Comparison of ENCODE assay signal across 1 cellular context in the genomic region with DNA sequence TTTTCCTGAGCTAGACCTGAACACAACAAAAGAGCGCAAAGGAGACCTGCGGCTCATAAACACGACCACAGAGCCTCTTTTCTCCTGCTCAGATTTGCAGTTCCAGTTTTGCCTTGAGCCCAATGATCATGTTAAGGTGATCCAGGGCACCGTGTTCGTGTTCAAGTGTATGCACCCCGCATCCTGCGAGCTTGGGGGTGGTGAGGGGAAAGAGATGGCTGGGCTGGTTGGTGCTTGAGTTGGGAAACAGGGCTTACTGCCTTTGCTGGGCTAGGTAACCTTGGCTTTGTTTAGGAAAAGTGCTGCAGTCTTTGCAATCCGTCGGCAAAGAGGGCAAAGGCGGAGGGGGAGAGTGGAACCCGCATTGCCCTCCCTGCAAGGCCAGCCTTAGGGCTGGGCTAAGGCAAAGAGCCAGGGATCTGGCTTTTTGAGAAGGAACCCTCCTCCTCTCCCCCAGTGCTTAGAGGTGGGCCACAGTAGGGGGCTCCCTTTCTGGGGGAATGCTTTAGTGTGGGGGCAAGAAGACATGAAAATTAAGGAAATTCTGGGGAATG.
TF ChIP-seq lines count a peak whose summit lies in the region.

No MANE protein-coding gene starts in this region.

TF ChIP-seq in HEK293, 187 proteins besides CTCF, POLR2A, EP300 and RAD21 (continued from another document):
- TF ChIP-seq, protein P1, sequence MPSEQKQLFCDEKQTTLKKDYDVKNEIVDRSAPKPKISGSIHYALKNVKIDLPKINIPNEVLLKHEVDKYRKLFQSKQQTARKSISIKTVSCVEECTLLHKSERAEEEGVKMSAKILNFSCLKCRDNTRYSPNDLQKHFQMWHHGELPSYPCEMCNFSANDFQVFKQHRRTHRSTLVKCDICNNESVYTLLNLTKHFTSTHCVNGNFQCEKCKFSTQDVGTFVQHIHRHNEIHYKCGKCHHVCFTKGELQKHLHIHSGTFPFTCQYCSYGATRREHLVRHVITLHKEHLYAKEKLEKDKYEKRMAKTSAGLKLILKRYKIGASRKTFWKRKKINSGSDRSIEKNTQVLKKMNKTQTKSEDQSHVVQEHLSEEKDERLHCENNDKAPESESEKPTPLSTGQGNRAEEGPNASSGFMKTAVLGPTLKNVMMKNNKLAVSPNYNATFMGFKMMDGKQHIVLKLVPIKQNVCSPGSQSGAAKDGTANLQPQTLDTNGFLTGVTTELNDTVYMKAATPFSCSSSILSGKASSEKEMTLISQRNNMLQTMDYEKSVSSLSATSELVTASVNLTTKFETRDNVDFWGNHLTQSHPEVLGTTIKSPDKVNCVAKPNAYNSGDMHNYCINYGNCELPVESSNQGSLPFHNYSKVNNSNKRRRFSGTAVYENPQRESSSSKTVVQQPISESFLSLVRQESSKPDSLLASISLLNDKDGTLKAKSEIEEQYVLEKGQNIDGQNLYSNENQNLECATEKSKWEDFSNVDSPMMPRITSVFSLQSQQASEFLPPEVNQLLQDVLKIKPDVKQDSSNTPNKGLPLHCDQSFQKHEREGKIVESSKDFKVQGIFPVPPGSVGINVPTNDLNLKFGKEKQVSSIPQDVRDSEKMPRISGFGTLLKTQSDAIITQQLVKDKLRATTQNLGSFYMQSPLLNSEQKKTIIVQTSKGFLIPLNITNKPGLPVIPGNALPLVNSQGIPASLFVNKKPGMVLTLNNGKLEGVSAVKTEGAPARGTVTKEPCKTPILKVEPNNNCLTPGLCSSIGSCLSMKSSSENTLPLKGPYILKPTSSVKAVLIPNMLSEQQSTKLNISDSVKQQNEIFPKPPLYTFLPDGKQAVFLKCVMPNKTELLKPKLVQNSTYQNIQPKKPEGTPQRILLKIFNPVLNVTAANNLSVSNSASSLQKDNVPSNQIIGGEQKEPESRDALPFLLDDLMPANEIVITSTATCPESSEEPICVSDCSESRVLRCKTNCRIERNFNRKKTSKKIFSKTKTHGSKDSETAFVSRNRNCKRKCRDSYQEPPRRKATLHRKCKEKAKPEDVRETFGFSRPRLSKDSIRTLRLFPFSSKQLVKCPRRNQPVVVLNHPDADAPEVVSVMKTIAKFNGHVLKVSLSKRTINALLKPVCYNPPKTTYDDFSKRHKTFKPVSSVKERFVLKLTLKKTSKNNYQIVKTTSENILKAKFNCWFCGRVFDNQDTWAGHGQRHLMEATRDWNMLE (tag by site-specific recombination; conservative IDR thresholded peaks at IDR 0.05; ENCODE audit: low read depth) = no peak
- TF ChIP-seq ZNF133 (tag by site-specific recombination; IDR thresholded peaks at IDR 0.05) = no peak
- no peak for TF ChIP-seq TCF7L2 (IDR thresholded peaks at IDR 0.05; ENCODE audit: borderline replicate concordance, low read depth, low read length)
- TF ChIP-seq ZNF664 (tag by site-specific recombination; IDR thresholded peaks at IDR 0.05) = no peak
- TF ChIP-seq, protein P2, sequence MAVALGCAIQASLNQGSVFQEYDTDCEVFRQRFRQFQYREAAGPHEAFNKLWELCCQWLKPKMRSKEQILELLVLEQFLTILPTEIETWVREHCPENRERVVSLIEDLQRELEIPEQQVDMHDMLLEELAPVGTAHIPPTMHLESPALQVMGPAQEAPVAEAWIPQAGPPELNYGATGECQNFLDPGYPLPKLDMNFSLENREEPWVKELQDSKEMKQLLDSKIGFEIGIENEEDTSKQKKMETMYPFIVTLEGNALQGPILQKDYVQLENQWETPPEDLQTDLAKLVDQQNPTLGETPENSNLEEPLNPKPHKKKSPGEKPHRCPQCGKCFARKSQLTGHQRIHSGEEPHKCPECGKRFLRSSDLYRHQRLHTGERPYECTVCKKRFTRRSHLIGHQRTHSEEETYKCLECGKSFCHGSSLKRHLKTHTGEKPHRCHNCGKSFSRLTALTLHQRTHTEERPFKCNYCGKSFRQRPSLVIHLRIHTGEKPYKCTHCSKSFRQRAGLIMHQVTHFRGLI (tag by site-specific recombination; IDR thresholded peaks at IDR 0.05) = no peak
- no peak for TF ChIP-seq ZBTB21 (tag by site-specific recombination; IDR thresholded peaks at IDR 0.05)
- no peak for TF ChIP-seq TRIM28 (IDR thresholded peaks at IDR 0.05; ENCODE audit: borderline replicate concordance, low read length)
